In the genomic region with DNA sequence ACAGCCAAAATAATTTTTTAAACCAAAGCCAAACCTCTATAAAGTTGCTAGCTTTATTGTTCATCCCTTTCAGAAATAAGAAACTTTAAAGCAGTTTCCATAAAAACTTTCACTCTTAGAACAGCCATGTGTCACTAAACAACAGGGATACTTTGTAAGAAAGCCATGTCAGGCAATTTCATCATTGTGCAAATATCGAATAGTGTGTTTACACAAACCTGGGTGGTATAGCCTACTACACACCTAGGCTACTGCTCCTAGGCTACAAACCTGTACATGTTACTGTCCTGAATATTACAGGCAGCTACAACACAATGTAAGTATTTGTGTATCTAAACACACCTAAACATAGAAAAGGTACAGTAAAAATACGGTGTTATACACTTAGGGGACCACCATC, we compare ENCODE assay signal across 2 cellular contexts.
TF ChIP-seq lines count a peak whose summit lies in the region.

No MANE protein-coding gene starts in this region.

TF ChIP-seq in GM23338, 12 proteins besides CTCF, POLR2A, EP300 and RAD21 (continued from another document):
- TF ChIP-seq, protein P1, sequence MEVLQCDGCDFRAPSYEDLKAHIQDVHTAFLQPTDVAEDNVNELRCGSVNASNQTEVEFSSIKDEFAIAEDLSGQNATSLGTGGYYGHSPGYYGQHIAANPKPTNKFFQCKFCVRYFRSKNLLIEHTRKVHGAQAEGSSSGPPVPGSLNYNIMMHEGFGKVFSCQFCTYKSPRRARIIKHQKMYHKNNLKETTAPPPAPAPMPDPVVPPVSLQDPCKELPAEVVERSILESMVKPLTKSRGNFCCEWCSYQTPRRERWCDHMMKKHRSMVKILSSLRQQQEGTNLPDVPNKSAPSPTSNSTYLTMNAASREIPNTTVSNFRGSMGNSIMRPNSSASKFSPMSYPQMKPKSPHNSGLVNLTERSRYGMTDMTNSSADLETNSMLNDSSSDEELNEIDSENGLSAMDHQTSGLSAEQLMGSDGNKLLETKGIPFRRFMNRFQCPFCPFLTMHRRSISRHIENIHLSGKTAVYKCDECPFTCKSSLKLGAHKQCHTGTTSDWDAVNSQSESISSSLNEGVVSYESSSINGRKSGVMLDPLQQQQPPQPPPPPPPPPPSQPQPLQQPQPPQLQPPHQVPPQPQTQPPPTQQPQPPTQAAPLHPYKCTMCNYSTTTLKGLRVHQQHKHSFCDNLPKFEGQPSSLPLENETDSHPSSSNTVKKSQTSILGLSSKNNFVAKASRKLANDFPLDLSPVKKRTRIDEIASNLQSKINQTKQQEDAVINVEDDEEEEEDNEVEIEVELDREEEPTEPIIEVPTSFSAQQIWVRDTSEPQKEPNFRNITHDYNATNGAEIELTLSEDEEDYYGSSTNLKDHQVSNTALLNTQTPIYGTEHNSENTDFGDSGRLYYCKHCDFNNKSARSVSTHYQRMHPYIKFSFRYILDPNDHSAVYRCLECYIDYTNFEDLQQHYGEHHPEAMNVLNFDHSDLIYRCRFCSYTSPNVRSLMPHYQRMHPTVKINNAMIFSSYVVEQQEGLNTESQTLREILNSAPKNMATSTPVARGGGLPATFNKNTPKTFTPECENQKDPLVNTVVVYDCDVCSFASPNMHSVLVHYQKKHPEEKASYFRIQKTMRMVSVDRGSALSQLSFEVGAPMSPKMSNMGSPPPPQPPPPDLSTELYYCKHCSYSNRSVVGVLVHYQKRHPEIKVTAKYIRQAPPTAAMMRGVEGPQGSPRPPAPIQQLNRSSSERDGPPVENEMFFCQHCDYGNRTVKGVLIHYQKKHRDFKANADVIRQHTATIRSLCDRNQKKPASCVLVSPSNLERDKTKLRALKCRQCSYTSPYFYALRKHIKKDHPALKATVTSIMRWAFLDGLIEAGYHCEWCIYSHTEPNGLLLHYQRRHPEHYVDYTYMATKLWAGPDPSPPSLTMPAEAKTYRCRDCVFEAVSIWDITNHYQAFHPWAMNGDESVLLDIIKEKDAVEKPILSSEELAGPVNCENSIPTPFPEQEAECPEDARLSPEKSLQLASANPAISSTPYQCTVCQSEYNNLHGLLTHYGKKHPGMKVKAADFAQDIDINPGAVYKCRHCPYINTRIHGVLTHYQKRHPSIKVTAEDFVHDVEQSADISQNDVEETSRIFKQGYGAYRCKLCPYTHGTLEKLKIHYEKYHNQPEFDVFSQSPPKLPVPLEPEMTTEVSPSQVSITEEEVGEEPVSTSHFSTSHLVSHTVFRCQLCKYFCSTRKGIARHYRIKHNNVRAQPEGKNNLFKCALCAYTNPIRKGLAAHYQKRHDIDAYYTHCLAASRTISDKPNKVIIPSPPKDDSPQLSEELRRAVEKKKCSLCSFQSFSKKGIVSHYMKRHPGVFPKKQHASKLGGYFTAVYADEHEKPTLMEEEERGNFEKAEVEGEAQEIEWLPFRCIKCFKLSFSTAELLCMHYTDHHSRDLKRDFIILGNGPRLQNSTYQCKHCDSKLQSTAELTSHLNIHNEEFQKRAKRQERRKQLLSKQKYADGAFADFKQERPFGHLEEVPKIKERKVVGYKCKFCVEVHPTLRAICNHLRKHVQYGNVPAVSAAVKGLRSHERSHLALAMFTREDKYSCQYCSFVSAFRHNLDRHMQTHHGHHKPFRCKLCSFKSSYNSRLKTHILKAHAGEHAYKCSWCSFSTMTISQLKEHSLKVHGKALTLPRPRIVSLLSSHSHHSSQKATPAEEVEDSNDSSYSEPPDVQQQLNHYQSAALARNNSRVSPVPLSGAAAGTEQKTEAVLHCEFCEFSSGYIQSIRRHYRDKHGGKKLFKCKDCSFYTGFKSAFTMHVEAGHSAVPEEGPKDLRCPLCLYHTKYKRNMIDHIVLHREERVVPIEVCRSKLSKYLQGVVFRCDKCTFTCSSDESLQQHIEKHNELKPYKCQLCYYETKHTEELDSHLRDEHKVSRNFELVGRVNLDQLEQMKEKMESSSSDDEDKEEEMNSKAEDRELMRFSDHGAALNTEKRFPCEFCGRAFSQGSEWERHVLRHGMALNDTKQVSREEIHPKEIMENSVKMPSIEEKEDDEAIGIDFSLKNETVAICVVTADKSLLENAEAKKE (CRISPR knock-in tag; IDR thresholded peaks at IDR 0.05) = no peak
- TF ChIP-seq STAT1 (IDR thresholded peaks at IDR 0.05; ENCODE audit: unreplicated experiment) (no peak), ZNF331 (CRISPR knock-in tag; IDR thresholded peaks at IDR 0.05; ENCODE audit: low read depth) (no peak)
TF ChIP-seq in GM23338: peak in this region for 0.

TF ChIP-seq in HepG2, 621 proteins besides CTCF, POLR2A, EP300 and RAD21 (continued from another document and continues in another):
- TF ChIP-seq, protein P2, sequence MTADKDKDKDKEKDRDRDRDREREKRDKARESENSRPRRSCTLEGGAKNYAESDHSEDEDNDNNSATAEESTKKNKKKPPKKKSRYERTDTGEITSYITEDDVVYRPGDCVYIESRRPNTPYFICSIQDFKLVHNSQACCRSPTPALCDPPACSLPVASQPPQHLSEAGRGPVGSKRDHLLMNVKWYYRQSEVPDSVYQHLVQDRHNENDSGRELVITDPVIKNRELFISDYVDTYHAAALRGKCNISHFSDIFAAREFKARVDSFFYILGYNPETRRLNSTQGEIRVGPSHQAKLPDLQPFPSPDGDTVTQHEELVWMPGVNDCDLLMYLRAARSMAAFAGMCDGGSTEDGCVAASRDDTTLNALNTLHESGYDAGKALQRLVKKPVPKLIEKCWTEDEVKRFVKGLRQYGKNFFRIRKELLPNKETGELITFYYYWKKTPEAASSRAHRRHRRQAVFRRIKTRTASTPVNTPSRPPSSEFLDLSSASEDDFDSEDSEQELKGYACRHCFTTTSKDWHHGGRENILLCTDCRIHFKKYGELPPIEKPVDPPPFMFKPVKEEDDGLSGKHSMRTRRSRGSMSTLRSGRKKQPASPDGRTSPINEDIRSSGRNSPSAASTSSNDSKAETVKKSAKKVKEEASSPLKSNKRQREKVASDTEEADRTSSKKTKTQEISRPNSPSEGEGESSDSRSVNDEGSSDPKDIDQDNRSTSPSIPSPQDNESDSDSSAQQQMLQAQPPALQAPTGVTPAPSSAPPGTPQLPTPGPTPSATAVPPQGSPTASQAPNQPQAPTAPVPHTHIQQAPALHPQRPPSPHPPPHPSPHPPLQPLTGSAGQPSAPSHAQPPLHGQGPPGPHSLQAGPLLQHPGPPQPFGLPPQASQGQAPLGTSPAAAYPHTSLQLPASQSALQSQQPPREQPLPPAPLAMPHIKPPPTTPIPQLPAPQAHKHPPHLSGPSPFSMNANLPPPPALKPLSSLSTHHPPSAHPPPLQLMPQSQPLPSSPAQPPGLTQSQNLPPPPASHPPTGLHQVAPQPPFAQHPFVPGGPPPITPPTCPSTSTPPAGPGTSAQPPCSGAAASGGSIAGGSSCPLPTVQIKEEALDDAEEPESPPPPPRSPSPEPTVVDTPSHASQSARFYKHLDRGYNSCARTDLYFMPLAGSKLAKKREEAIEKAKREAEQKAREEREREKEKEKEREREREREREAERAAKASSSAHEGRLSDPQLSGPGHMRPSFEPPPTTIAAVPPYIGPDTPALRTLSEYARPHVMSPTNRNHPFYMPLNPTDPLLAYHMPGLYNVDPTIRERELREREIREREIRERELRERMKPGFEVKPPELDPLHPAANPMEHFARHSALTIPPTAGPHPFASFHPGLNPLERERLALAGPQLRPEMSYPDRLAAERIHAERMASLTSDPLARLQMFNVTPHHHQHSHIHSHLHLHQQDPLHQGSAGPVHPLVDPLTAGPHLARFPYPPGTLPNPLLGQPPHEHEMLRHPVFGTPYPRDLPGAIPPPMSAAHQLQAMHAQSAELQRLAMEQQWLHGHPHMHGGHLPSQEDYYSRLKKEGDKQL (CRISPR knock-in tag; IDR thresholded peaks at IDR 0.05; ENCODE audit: low read depth) = peak; percentile 31; the same call in 1 of the 2 replicates
- TF ChIP-seq AHR (CRISPR knock-in tag; IDR thresholded peaks at IDR 0.05) = no peak
- TF ChIP-seq U2AF2 (IDR thresholded peaks at IDR 0.05; ENCODE audit: low read depth, low read length) = no peak
- TF ChIP-seq MAFK (conservative IDR thresholded peaks at IDR 0.05 in 1 of 2, IDR thresholded peaks at IDR 0.05 in 1 of 2; ENCODE audit: low read length in 2 of 2) = peak; percentile 11 to 47; a peak in 2 of 4 replicates
- peak; percentile 43; the same call in 1 of the 2 replicates for TF ChIP-seq ZNF12 (CRISPR knock-in tag; IDR thresholded peaks at IDR 0.05)
- TF ChIP-seq, protein P3, sequence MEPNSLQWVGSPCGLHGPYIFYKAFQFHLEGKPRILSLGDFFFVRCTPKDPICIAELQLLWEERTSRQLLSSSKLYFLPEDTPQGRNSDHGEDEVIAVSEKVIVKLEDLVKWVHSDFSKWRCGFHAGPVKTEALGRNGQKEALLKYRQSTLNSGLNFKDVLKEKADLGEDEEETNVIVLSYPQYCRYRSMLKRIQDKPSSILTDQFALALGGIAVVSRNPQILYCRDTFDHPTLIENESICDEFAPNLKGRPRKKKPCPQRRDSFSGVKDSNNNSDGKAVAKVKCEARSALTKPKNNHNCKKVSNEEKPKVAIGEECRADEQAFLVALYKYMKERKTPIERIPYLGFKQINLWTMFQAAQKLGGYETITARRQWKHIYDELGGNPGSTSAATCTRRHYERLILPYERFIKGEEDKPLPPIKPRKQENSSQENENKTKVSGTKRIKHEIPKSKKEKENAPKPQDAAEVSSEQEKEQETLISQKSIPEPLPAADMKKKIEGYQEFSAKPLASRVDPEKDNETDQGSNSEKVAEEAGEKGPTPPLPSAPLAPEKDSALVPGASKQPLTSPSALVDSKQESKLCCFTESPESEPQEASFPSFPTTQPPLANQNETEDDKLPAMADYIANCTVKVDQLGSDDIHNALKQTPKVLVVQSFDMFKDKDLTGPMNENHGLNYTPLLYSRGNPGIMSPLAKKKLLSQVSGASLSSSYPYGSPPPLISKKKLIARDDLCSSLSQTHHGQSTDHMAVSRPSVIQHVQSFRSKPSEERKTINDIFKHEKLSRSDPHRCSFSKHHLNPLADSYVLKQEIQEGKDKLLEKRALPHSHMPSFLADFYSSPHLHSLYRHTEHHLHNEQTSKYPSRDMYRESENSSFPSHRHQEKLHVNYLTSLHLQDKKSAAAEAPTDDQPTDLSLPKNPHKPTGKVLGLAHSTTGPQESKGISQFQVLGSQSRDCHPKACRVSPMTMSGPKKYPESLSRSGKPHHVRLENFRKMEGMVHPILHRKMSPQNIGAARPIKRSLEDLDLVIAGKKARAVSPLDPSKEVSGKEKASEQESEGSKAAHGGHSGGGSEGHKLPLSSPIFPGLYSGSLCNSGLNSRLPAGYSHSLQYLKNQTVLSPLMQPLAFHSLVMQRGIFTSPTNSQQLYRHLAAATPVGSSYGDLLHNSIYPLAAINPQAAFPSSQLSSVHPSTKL (CRISPR knock-in tag; IDR thresholded peaks at IDR 0.05) = peak; percentile 43
- no peak for TF ChIP-seq ZNF232 (CRISPR knock-in tag; IDR thresholded peaks at IDR 0.05; ENCODE audit: borderline replicate concordance)
- peak; percentile 74; the same call in 1 of the 2 replicates for TF ChIP-seq HMG20A (CRISPR knock-in tag; IDR thresholded peaks at IDR 0.05; ENCODE audit: borderline replicate concordance)
- TF ChIP-seq TCF7L2 (IDR thresholded peaks at IDR 0.05; ENCODE audit: low read depth, low read length) = no peak
- TF ChIP-seq ZKSCAN8 (CRISPR knock-in tag; IDR thresholded peaks at IDR 0.05; ENCODE audit: borderline replicate concordance) = no peak
- TF ChIP-seq, protein P4, sequence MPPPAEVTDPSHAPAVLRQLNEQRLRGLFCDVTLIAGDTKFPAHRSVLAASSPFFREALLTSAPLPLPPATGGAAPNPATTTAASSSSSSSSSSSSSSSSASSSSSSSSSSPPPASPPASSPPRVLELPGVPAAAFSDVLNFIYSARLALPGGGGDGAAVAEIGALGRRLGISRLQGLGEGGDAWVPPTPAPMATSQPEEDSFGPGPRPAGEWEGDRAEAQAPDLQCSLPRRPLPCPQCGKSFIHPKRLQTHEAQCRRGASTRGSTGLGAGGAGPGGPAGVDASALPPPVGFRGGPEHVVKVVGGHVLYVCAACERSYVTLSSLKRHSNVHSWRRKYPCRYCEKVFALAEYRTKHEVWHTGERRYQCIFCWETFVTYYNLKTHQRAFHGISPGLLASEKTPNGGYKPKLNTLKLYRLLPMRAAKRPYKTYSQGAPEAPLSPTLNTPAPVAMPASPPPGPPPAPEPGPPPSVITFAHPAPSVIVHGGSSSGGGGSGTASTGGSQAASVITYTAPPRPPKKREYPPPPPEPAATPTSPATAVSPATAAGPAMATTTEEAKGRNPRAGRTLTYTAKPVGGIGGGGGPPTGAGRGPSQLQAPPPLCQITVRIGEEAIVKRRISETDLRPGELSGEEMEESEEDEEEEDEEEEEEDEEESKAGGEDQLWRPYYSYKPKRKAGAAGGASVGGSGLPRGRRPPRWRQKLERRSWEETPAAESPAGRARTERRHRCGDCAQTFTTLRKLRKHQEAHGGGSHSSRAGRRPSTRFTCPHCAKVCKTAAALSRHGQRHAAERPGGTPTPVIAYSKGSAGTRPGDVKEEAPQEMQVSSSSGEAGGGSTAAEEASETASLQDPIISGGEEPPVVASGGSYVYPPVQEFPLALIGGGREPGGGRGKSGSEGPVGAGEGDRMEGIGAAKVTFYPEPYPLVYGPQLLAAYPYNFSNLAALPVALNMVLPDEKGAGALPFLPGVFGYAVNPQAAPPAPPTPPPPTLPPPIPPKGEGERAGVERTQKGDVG (CRISPR knock-in tag; IDR thresholded peaks at IDR 0.05; ENCODE audit: borderline replicate concordance) = no peak
- no peak for TF ChIP-seq MIXL1 (CRISPR knock-in tag; IDR thresholded peaks at IDR 0.05)
- TF ChIP-seq, protein P5, sequence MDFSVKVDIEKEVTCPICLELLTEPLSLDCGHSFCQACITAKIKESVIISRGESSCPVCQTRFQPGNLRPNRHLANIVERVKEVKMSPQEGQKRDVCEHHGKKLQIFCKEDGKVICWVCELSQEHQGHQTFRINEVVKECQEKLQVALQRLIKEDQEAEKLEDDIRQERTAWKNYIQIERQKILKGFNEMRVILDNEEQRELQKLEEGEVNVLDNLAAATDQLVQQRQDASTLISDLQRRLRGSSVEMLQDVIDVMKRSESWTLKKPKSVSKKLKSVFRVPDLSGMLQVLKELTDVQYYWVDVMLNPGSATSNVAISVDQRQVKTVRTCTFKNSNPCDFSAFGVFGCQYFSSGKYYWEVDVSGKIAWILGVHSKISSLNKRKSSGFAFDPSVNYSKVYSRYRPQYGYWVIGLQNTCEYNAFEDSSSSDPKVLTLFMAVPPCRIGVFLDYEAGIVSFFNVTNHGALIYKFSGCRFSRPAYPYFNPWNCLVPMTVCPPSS (IDR thresholded peaks at IDR 0.05) = no peak
- no peak for TF ChIP-seq SOX13 (IDR thresholded peaks at IDR 0.05)
- TF ChIP-seq SOX13 (CRISPR knock-in tag; conservative IDR thresholded peaks at IDR 0.05 in 1 of 2, IDR thresholded peaks at IDR 0.05 in 1 of 2) = peak in 1 of 2 experiments; percentile 50; a peak in 1 of 4 replicates
- TF ChIP-seq NFE2 (CRISPR knock-in tag; IDR thresholded peaks at IDR 0.05) = no peak
- TF ChIP-seq, protein P6, sequence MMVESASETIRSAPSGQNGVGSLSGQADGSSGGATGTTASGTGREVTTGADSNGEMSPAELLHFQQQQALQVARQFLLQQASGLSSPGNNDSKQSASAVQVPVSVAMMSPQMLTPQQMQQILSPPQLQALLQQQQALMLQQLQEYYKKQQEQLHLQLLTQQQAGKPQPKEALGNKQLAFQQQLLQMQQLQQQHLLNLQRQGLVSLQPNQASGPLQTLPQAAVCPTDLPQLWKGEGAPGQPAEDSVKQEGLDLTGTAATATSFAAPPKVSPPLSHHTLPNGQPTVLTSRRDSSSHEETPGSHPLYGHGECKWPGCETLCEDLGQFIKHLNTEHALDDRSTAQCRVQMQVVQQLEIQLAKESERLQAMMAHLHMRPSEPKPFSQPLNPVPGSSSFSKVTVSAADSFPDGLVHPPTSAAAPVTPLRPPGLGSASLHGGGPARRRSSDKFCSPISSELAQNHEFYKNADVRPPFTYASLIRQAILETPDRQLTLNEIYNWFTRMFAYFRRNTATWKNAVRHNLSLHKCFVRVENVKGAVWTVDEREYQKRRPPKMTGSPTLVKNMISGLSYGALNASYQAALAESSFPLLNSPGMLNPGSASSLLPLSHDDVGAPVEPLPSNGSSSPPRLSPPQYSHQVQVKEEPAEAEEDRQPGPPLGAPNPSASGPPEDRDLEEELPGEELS (CRISPR knock-in tag; IDR thresholded peaks at IDR 0.05) = 0 out of 2 replicates have a peak, but pooled peaks have one; percentile 10
- TF ChIP-seq MYNN (CRISPR knock-in tag; IDR thresholded peaks at IDR 0.05; ENCODE audit: low read depth) = no peak
- TF ChIP-seq FOXA1 (IDR thresholded peaks at IDR 0.05) = no peak
- TF ChIP-seq FOXA1 (CRISPR knock-in tag; IDR thresholded peaks at IDR 0.05) = peak; percentile 88
- no peak for TF ChIP-seq ATAD3A (CRISPR knock-in tag; IDR thresholded peaks at IDR 0.05)
- no peak for TF ChIP-seq SIN3B (IDR thresholded peaks at IDR 0.05; ENCODE audit: low read length)
- peak; percentile 56 for TF ChIP-seq FOSL2 (CRISPR knock-in tag; IDR thresholded peaks at IDR 0.05)
